In genomic region chr9:93114169-93114983, GRCh38 we compare ENCODE assay signal across 10 cellular contexts. TPM values are rescaled to one million over a fixed set of nuclear protein-coding genes. Genes with fewer than 3 reads are reported as not detected.
DNase-seq lines count a peak whose midpoint lies in the region; TF ChIP-seq lines count a peak whose summit lies in the region.
"Had no signal": no experiment of that assay in that cellular context is flagged by ENCODE, and none has a peak within 500 bp of the region (broad histone marks: within the 10 kb centered on the region; RNA-seq: fewer than 3 reads in every experiment).

No MANE protein-coding gene starts in this region.

- in situ Hi-C loops in ACHN (cut with HindIII; ENCODE audit: low pct_ligation_motif_present, low pct_unique_long_range_greater_than_20kb, low sequenced_read_pairs): no loop called here

- peaks cover 6% of the 10 kb centered on the region for H3K27me3 Mint-ChIP-seq in glutamatergic neuron (ENCODE audit: unreplicated experiment)

- peaks cover 7% of the 10 kb centered on the region for H3K9me3 Mint-ChIP-seq in glutamatergic neuron (ENCODE audit: unreplicated experiment)
- H3K9me3 Mint-ChIP-seq: mesothelial cell of epicardium had no signal

- peak; percentile 33 for DNase-seq in GF-D8 (lab: John Stamatoyannopoulos, UW)
- DNase-seq in NCI-H2171 treated with DMSO at 0.1 percent for 48 hours (lab: John Stamatoyannopoulos, UW): peak; percentile 78
- peak; percentile 17 for DNase-seq in glutamatergic neuron
- no peak for DNase-seq in ACHN
- no peak for DNase-seq in NCI-H1417 (lab: John Stamatoyannopoulos, UW)
- DNase-seq in glomerular visceral epithelial cell (ENCODE audit: extremely low spot score): no peak
- DNase-seq: T-helper 9 cell had no signal

- no peaks in the 10 kb centered on the region for H3K9me3 ChIP-seq in parathyroid adenoma (ENCODE audit: control insufficient read depth, low read length)
- H3K9me3 ChIP-seq: gastrocnemius medialis had no signal

- no peaks in the 10 kb centered on the region for H3K27me3 ChIP-seq in parathyroid adenoma (ENCODE audit: control insufficient read depth, insufficient read depth, low read length)
- H3K27me3 ChIP-seq: gastrocnemius medialis had no signal

- no peak overlapping the region for H3K27ac Mint-ChIP-seq in glutamatergic neuron (ENCODE audit: unreplicated experiment)
- H3K27ac Mint-ChIP-seq: mesothelial cell of epicardium had no signal

- peaks cover 13% of the 10 kb centered on the region for H3K4me1 ChIP-seq in parathyroid adenoma

- no peaks in the 10 kb centered on the region for H3K79me2 ChIP-seq in parathyroid adenoma

- TF ChIP-seq CTCF in glutamatergic neuron (IDR thresholded peaks at IDR 0.05; ENCODE audit: partially characterized antibody, unreplicated experiment): no peak
- no peak for TF ChIP-seq CTCF in parathyroid adenoma (IDR thresholded peaks at IDR 0.05)

- H3K4me3 ChIP-seq in parathyroid adenoma (ENCODE audit: low read depth, low read length): no peak overlapping the region
- H3K4me3 ChIP-seq: gastrocnemius medialis had no signal

- H3K4me3 Mint-ChIP-seq in glutamatergic neuron (ENCODE audit: unreplicated experiment): no peak overlapping the region
- H3K4me3 Mint-ChIP-seq: mesothelial cell of epicardium had no signal

- H3K4me2 ChIP-seq in parathyroid adenoma (ENCODE audit: low read length): no peak overlapping the region

- no peak overlapping the region for H2AFZ ChIP-seq in parathyroid adenoma

- H3K36me3 Mint-ChIP-seq in glutamatergic neuron (ENCODE audit: unreplicated experiment): peaks cover 9% of the 10 kb centered on the region

- H3K4me1 Mint-ChIP-seq in glutamatergic neuron (ENCODE audit: low read depth, unreplicated experiment): peaks cover 5% of the 10 kb centered on the region

- no peak overlapping the region for H3K9ac ChIP-seq in parathyroid adenoma

- H3K27ac ChIP-seq in parathyroid adenoma: peak overlapping the region; percentile 39
- H3K27ac ChIP-seq: gastrocnemius medialis had no signal

- no peaks in the 10 kb centered on the region for H3K36me3 ChIP-seq in parathyroid adenoma (ENCODE audit: control insufficient read depth, insufficient read depth, low read length)

RNA-seq across cellular contexts. Expression of gene CARD19, which starts 18.4 kb away (rescaled TPM):
- total RNA-seq in glutamatergic neuron (ENCODE audit: unreplicated experiment): 55.8 TPM

RNA-seq across cellular contexts. Expression of gene NINJ1, which starts 19.7 kb away (rescaled TPM):
- total RNA-seq in glutamatergic neuron (ENCODE audit: unreplicated experiment): 29.4 TPM

RNA-seq across cellular contexts. Expression of gene SUSD3, which starts 55.9 kb away (rescaled TPM):
- total RNA-seq in glutamatergic neuron (ENCODE audit: unreplicated experiment): not detected

Comparison
In these comparisons a context has a peak if more than half of its experiments do, and no peak if none do; other contexts are left out.
1. DNase-seq: peak in GF-D8 (single experiment), NCI-H2171 treated with DMSO at 0.1 percent for 48 hours (single experiment) and glutamatergic neuron (single experiment); none in ACHN (single experiment), NCI-H1417 (0 of 3) and glomerular visceral epithelial cell (single experiment).